Comparison of ENCODE assay signal across 8 cellular contexts in genomic region chr6:52233975-52234823, GRCh38. TPM values are rescaled to one million over a fixed set of nuclear protein-coding genes. Genes with fewer than 3 reads are reported as not detected.
DNase-seq lines count a peak whose midpoint lies in the region; ATAC-seq and TF ChIP-seq lines count a peak whose summit lies in the region.

No MANE protein-coding gene starts in this region.

- no peaks in the 10 kb centered on the region for H3K9me3 Mint-ChIP-seq in osteocyte (ENCODE audit: unreplicated experiment)

- no peaks in the 10 kb centered on the region for H3K9me3 ChIP-seq in PC-9 (ENCODE audit: insufficient read depth, low read depth)

- peak; percentile 58 for ATAC-seq in GM19467 (IDR thresholded peaks at IDR 0.05; ENCODE audit: unreplicated experiment)

- no peak for TF ChIP-seq POLR2A in lower leg skin (IDR thresholded peaks at IDR 0.05)

- no peaks in the 10 kb centered on the region for H3K9me2 ChIP-seq in PC-9 (ENCODE audit: insufficient read depth)

- BruUV-seq in PC-9 (replicated peaks; lab: Mats Ljungman, UMichigan): no TSS peak

- no peaks in the 10 kb centered on the region for H3F3A ChIP-seq in PC-9 (ENCODE audit: insufficient read depth, low read depth)

- peaks cover 48% of the 10 kb centered on the region for H3K27me3 Mint-ChIP-seq in osteocyte (ENCODE audit: unreplicated experiment)

- no peaks in the 10 kb centered on the region for H3K36me3 Mint-ChIP-seq in osteocyte (ENCODE audit: unreplicated experiment)

- peak; percentile 66 for DNase-seq in activated CD4-positive, alpha-beta T cell treated with anti-CD3 and anti-CD28 coated beads for 48 hours
- no peak for DNase-seq in activated CD4-positive, alpha-beta T cell treated with anti-CD3 and anti-CD28 coated beads, Interleukin-2, amount 50 U/mL, for 4 hours
- DNase-seq in HPDE6-E6E7 (ENCODE audit: extremely low spot score): peak; percentile 77
- DNase-seq in PC-9: peak; percentile 10 to 42
- peak; percentile 59 for DNase-seq in ecto neural progenitor cell (ENCODE audit: low spot score)
- no peak for DNase-seq in osteocyte (ENCODE audit: extremely low spot score, unreplicated experiment)
- no peak for DNase-seq in lower leg skin (ENCODE audit: low spot score in 2 of 2)

- intact Hi-C loops in PC-9 (cut with micrococcal nuclease; ENCODE audit: unreplicated experiment) (no loop called here), lower leg skin (cut with DNase I; ENCODE audit: low total_unique reads) (no loop called here)

- H3K27me3 ChIP-seq in PC-9 (ENCODE audit: insufficient read depth, low read depth): peaks cover 34% of the 10 kb centered on the region

- POLR2A ChIA-PET in PC-9 (lab: Charles Lee; ENCODE audit: unreplicated experiment): no interaction called here

- H3K4me1 ChIP-seq in PC-9 (replicated peaks; ENCODE audit: insufficient read depth): no peaks in the 10 kb centered on the region

- no peak overlapping the region for H3K4me3 Mint-ChIP-seq in osteocyte (ENCODE audit: unreplicated experiment)

- H3K4me1 Mint-ChIP-seq in osteocyte (ENCODE audit: unreplicated experiment): no peaks in the 10 kb centered on the region

- WGBS in lower leg skin, 2 donors: 43 to 44% methylated on average over 15 of the region's 15 CpGs

- TF ChIP-seq CTCF in PC-9 (conservative IDR thresholded peaks at IDR 0.05) (peak; percentile 59), osteocyte (IDR thresholded peaks at IDR 0.05) (peak; percentile 47), lower leg skin (IDR thresholded peaks at IDR 0.05) (no peak)

- H3K27ac ChIP-seq in PC-9: no peak overlapping the region

- H3K4me3 ChIP-seq in PC-9 (no peak overlapping the region), lower leg skin (ENCODE audit: low read depth, poor library complexity, severe bottlenecking) (no peak overlapping the region)

- H4K20me1 ChIP-seq in PC-9 (ENCODE audit: insufficient read depth): no peaks in the 10 kb centered on the region

- CTCF ChIA-PET in PC-9 (lab: Charles Lee): no interaction called here

- no peak overlapping the region for H3K4me2 ChIP-seq in PC-9

- no peak overlapping the region for H2AFZ ChIP-seq in PC-9

- no peaks in the 10 kb centered on the region for H3K36me3 ChIP-seq in PC-9 (ENCODE audit: low read depth)

- H3K79me2 ChIP-seq in PC-9 (ENCODE audit: low read depth): no peaks in the 10 kb centered on the region

- no peak overlapping the region for H3K27ac Mint-ChIP-seq in osteocyte (ENCODE audit: unreplicated experiment)

RNA-seq across cellular contexts. Expression of gene IL17F, which starts 10.1 kb away (rescaled TPM):
- total RNA-seq in PC-9 (2021): not detected in 2 replicates
- not detected in 2 replicates for total RNA-seq in osteocyte
- not detected for total RNA-seq in lower leg skin

RNA-seq across cellular contexts. Expression of gene IL17A, which starts 48.0 kb away (rescaled TPM):
- total RNA-seq in PC-9 (2021) (not detected in 2 replicates), osteocyte (not detected in 2 replicates), lower leg skin (not detected)

RNA-seq across cellular contexts. Expression of gene MCM3, which starts 50.3 kb away (rescaled TPM):
- total RNA-seq in PC-9 (2021) (90.9 and 111 TPM in 2 replicates), osteocyte (32.1 and 32.6 TPM in 2 replicates), lower leg skin (10 to 100 TPM; 17.8 to 33.6 (median 25.3) TPM)

Comparison
In these comparisons a context has a peak if more than half of its experiments do, and no peak if none do; other contexts are left out.
1. DNase-seq: peak in activated CD4-positive, alpha-beta T cell treated with anti-CD3 and anti-CD28 coated beads for 48 hours (single experiment), HPDE6-E6E7 (single experiment), PC-9 (2 of 2) and ecto neural progenitor cell (single experiment); none in activated CD4-positive, alpha-beta T cell treated with anti-CD3 and anti-CD28 coated beads, Interleukin-2, amount 50 U/mL, for 4 hours (0 of 2), osteocyte (single experiment) and lower leg skin (0 of 2).
2. CTCF ChIP-seq: peak in PC-9 (single experiment) and osteocyte (single experiment); none in lower leg skin (0 of 3).